Comparison of ENCODE assay signal across 24 cellular contexts in the genomic region with DNA sequence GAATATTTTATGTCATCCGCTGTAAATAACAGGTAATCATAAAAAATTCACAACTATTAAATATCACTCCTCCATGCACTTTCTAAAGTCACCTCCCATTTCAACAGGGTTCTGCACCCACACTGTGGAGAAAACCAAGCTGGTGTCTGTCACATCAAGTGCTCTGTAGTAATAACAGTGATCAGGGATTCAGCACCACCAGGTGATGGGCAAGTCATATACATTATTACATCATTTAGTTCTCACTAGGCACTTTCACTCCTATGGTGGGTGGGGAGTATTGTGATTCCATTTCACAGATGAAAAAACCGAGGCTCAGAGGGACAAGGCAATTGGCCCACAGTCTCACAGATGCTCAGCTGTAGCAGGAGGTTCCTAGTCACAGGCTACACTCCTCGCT.
"Had no signal": no experiment of that assay in that cellular context is flagged by ENCODE, and none has a peak within 500 bp of the region (broad histone marks: within the 10 kb centered on the region; RNA-seq: fewer than 3 reads in every experiment).

No MANE protein-coding gene starts in this region.

- H3K36me3 ChIP-seq: brain microvascular endothelial cell had no signal

- H3K4me3 ChIP-seq: coronary artery, dorsolateral prefrontal cortex had no signal

- H3K27ac ChIP-seq: brain microvascular endothelial cell, coronary artery, dorsolateral prefrontal cortex had no signal

- DNase-seq: activated CD4-positive, alpha-beta memory T cell treated with anti-CD3 and anti-CD28 coated beads for 36 hours; activated CD4-positive, alpha-beta T cell treated with anti-CD3 and anti-CD28 coated beads for 36 hours; activated CD4-positive, alpha-beta T cell treated with anti-CD3 and anti-CD28 coated beads, Interleukin-2, amount 10 ng/mL, durations not matched to agents 24 days and 14 days; activated CD4-positive, CD25-positive, alpha-beta regulatory T cell; activated CD4-positive, CD25-positive, alpha-beta regulatory T cell treated with anti-CD3 and anti-CD28 coated beads, Interleukin-2, amount 50 U/mL, for 72 hours; activated CD8-positive, alpha-beta memory T cell treated with anti-CD3 and anti-CD28 coated beads for 24 hours; activated effector memory CD4-positive, alpha-beta T cell treated with Interleukin-2 at 50 U/mL for 16 hours; activated naive CD4-positive, alpha-beta T cell treated with anti-CD3 and anti-CD28 coated beads for 36 hours; activated naive CD8-positive, alpha-beta T cell treated with anti-CD3 and anti-CD28 coated beads, Interleukin-2, amount 10 ng/mL, durations not matched to agents 7 days and 5 days; activated T-cell treated with anti-CD3 and anti-CD28 coated beads, Interleukin-2, amount 50 U/mL, for 4 hours; amniotic stem cell; anterior cingulate cortex; brain microvascular endothelial cell; dorsolateral prefrontal cortex; effector memory CD4-positive, alpha-beta T cell; endodermal cell; foreskin fibroblast; T-helper 2 cell had no signal

- H3K9me3 Mint-ChIP-seq: activated CD4-positive, alpha-beta memory T cell treated with anti-CD3 and anti-CD28 coated beads for 36 hours; activated CD4-positive, alpha-beta T cell treated with anti-CD3 and anti-CD28 coated beads, Interleukin-2, amount 10 ng/mL, durations not matched to agents 24 days and 14 days; activated naive CD4-positive, alpha-beta T cell treated with anti-CD3 and anti-CD28 coated beads for 36 hours; activated naive CD4-positive, alpha-beta T cell treated with anti-CD3 and anti-CD28 coated beads, Interleukin-2, amount 50 U/mL, for 24 hours; activated T-cell treated with anti-CD3 and anti-CD28 coated beads, Interleukin-2, amount 50 U/mL, for 4 hours; activated T-helper 17 cell treated with anti-CD3 and anti-CD28 coated beads, Interleukin-2, amount 50 U/mL, for 72 hours; central memory CD8-positive, alpha-beta T cell; dendritic cell treated with granulocyte-macrophage colony-stimulating factor and Interleukin-4, amounts not matched to agents 40 ng/mL and 50 ng/mL, for 4 days; endodermal cell had no signal

- H3K27me3 ChIP-seq: brain microvascular endothelial cell, dorsolateral prefrontal cortex had no signal

- H3K36me3 Mint-ChIP-seq: activated CD4-positive, alpha-beta memory T cell treated with anti-CD3 and anti-CD28 coated beads for 36 hours; activated naive CD4-positive, alpha-beta T cell treated with anti-CD3 and anti-CD28 coated beads, Interleukin-2, amount 50 U/mL, for 24 hours; activated naive CD8-positive, alpha-beta T cell treated with anti-CD3 and anti-CD28 coated beads, Interleukin-2, amount 10 ng/mL, durations not matched to agents 7 days and 5 days had no signal

- ATAC-seq: activated CD4-positive, alpha-beta T cell treated with anti-CD3 and anti-CD28 coated beads for 36 hours; activated T-cell treated with anti-CD3 and anti-CD28 coated beads, Interleukin-2, amount 50 U/mL, for 4 hours; activated T-helper 17 cell treated with anti-CD3 and anti-CD28 coated beads, Interleukin-2, amount 50 U/mL, for 72 hours; esophagus mucosa had no signal

- H3K4me1 Mint-ChIP-seq: activated naive CD4-positive, alpha-beta T cell treated with anti-CD3 and anti-CD28 coated beads, Interleukin-2, amount 50 U/mL, for 24 hours had no signal

- H3K27me3 Mint-ChIP-seq: activated CD4-positive, alpha-beta memory T cell treated with anti-CD3 and anti-CD28 coated beads for 36 hours; activated CD4-positive, alpha-beta T cell treated with anti-CD3 and anti-CD28 coated beads for 36 hours; activated T-helper 17 cell treated with anti-CD3 and anti-CD28 coated beads, Interleukin-2, amount 50 U/mL, for 72 hours; central memory CD8-positive, alpha-beta T cell had no signal

- H3K4me3 Mint-ChIP-seq: activated CD4-positive, alpha-beta memory T cell treated with anti-CD3 and anti-CD28 coated beads for 36 hours; activated CD4-positive, alpha-beta T cell treated with anti-CD3 and anti-CD28 coated beads for 36 hours; activated CD4-positive, alpha-beta T cell treated with anti-CD3 and anti-CD28 coated beads, Interleukin-2, amount 10 ng/mL, durations not matched to agents 24 days and 14 days; activated naive CD4-positive, alpha-beta T cell treated with anti-CD3 and anti-CD28 coated beads for 36 hours; activated naive CD4-positive, alpha-beta T cell treated with anti-CD3 and anti-CD28 coated beads, Interleukin-2, amount 50 U/mL, for 24 hours; activated naive CD8-positive, alpha-beta T cell treated with anti-CD3 and anti-CD28 coated beads, Interleukin-2, amount 10 ng/mL, durations not matched to agents 7 days and 5 days; activated T-cell treated with anti-CD3 and anti-CD28 coated beads, Interleukin-2, amount 50 U/mL, for 4 hours; activated T-helper 17 cell treated with anti-CD3 and anti-CD28 coated beads, Interleukin-2, amount 50 U/mL, for 72 hours; central memory CD8-positive, alpha-beta T cell; dendritic cell treated with granulocyte-macrophage colony-stimulating factor and Interleukin-4, amounts not matched to agents 40 ng/mL and 50 ng/mL, for 4 days; endodermal cell had no signal

- H3K27ac Mint-ChIP-seq: activated CD4-positive, alpha-beta memory T cell treated with anti-CD3 and anti-CD28 coated beads for 36 hours; activated CD4-positive, alpha-beta T cell treated with anti-CD3 and anti-CD28 coated beads for 36 hours; activated CD4-positive, alpha-beta T cell treated with anti-CD3 and anti-CD28 coated beads, Interleukin-2, amount 10 ng/mL, durations not matched to agents 24 days and 14 days; activated naive CD4-positive, alpha-beta T cell treated with anti-CD3 and anti-CD28 coated beads for 36 hours; activated naive CD4-positive, alpha-beta T cell treated with anti-CD3 and anti-CD28 coated beads, Interleukin-2, amount 50 U/mL, for 24 hours; activated naive CD8-positive, alpha-beta T cell treated with anti-CD3 and anti-CD28 coated beads, Interleukin-2, amount 10 ng/mL, durations not matched to agents 7 days and 5 days; activated T-helper 17 cell treated with anti-CD3 and anti-CD28 coated beads, Interleukin-2, amount 50 U/mL, for 72 hours; dendritic cell treated with granulocyte-macrophage colony-stimulating factor and Interleukin-4, amounts not matched to agents 40 ng/mL and 50 ng/mL, for 4 days; endodermal cell had no signal
